ENCODE assay signal across 14 cellular contexts in genomic region chr11:47617417-47617809, GRCh38. TPM values are rescaled to one million over a fixed set of nuclear protein-coding genes. Genes with fewer than 3 reads are reported as not detected.
DNase-seq lines count a peak whose midpoint lies in the region; FAIRE-seq and TF ChIP-seq lines count a peak whose summit lies in the region.
"Had no signal": no experiment of that assay in that cellular context is flagged by ENCODE, and none has a peak within 500 bp of the region (broad histone marks: within the 10 kb centered on the region; RNA-seq: fewer than 3 reads in every experiment).

No MANE protein-coding gene starts in this region.

- H3K4me1 ChIP-seq in GM23248 (ENCODE audit: insufficient read depth) (peaks cover 13% of the 10 kb centered on the region), adipocyte (ENCODE audit: control insufficient read depth, insufficient read depth, low read length) (peaks cover 25% of the 10 kb centered on the region), trophoblast cell (ENCODE audit: control insufficient read depth in 1 of 2, insufficient read depth in 2 of 2, low read length in 2 of 2) (no peaks in the 10 kb centered on the region)
- H3K4me1 ChIP-seq: foreskin keratinocyte had no signal

- H3K27me3 ChIP-seq in GM23248 (replicated peaks; ENCODE audit: insufficient read depth) (no peaks in the 10 kb centered on the region), adipocyte (replicated peaks; ENCODE audit: control insufficient read depth, insufficient read depth, low read length) (no peaks in the 10 kb centered on the region), trophoblast cell (ENCODE audit: insufficient read depth, low read length) (no peaks in the 10 kb centered on the region)
- H3K27me3 ChIP-seq: foreskin keratinocyte, upper lobe of right lung had no signal

- DNase-seq in GM23248 (peak; percentile 91), adipocyte (ENCODE audit: low read depth) (peak; percentile 84), fibroblast of mammary gland (ENCODE audit: low read depth) (peak; percentile 70), H54 (ENCODE audit: insufficient read length, low spot score) (no peak), Kasumi-1 (lab: John Stamatoyannopoulos, UW) (no peak), trophoblast cell (no peak), anterior cingulate cortex (lab: John Stamatoyannopoulos, UW) (no peak)
- DNase-seq: activated gamma-delta T cell, foreskin keratinocyte, GOT3, Right ventricle myocardium superior, upper lobe of right lung had no signal

- no peak overlapping the region for H4K8ac ChIP-seq in trophoblast cell (ENCODE audit: low read depth, low read length)

- TF ChIP-seq CTCF in 22Rv1 (IDR thresholded peaks at IDR 0.05) (0 out of 2 replicates have a peak, but pooled peaks have one; percentile 15), fibroblast of mammary gland (conservative IDR thresholded peaks at IDR 0.05; ENCODE audit: control insufficient read depth, insufficient read depth, low read depth, low read length) (no peak)

- no peak for TF ChIP-seq POLR2A in H54 (IDR thresholded peaks at IDR 0.05; ENCODE audit: low read depth, low read length)

- no peaks in the 10 kb centered on the region for H3K79me1 ChIP-seq in trophoblast cell (ENCODE audit: low read length)

- H2BK5ac ChIP-seq in trophoblast cell (ENCODE audit: low read depth, low read length, poor library complexity) = no peak overlapping the region

- H3K23ac ChIP-seq in trophoblast cell (ENCODE audit: low read length) = no peak overlapping the region

- no peak for FAIRE-seq in H54 (lab: Jason Lieb, UNC)

- in situ Hi-C loops in GM23248 (cut with MboI) = no loop called here

- no peak overlapping the region for H2AK5ac ChIP-seq in trophoblast cell (ENCODE audit: low read length)

- H3K4ac ChIP-seq in trophoblast cell (ENCODE audit: low read depth, low read length) = no peak overlapping the region

- no peak overlapping the region for H2BK12ac ChIP-seq in trophoblast cell (ENCODE audit: low read length)

- no peak overlapping the region for H2BK120ac ChIP-seq in trophoblast cell (ENCODE audit: insufficient read depth, low read length, poor library complexity)

- peaks cover 31% of the 10 kb centered on the region for H3F3A ChIP-seq in GM23248 (ENCODE audit: insufficient read depth)

- H3K36me3 ChIP-seq in GM23248 (ENCODE audit: low read depth) (peaks cover 34% of the 10 kb centered on the region), adipocyte (ENCODE audit: control insufficient read depth, insufficient read depth, low read length, severe bottlenecking) (peaks cover 63% of the 10 kb centered on the region), trophoblast cell (ENCODE audit: control insufficient read depth in 1 of 2, insufficient read depth in 2 of 2, low read length in 2 of 2) (peaks cover 20 to 24% of the 10 kb centered on the region in 2 experiments)

- H3K9ac ChIP-seq in GM23248 (no peak overlapping the region; the same call in 1 of the 2 replicates), adipocyte (ENCODE audit: low read length) (peak overlapping the region; percentile 62), trophoblast cell (ENCODE audit: low read length) (no peak overlapping the region)

- no peak overlapping the region for H2AFZ ChIP-seq in GM23248
- no peak overlapping the region for H2AFZ ChIP-seq in trophoblast cell (ENCODE audit: insufficient read depth, low read length, poor library complexity)

- no peaks in the 10 kb centered on the region for H3K9me2 ChIP-seq in GM23248 (ENCODE audit: insufficient read depth)

- WGBS in GM23248 (ENCODE audit: low coverage in 1 of 2, low lambda C conversion rate in 2 of 2, missing lambda C conversion rate in 2 of 2), 2 experiments = 16 to 24% methylated on average over 3 of the region's 3 CpGs
- no CpG with 5 or more reads among the region's 3 CpGs for WGBS in trophoblast cell (ENCODE audit: extremely low coverage, insufficient coverage, insufficient read length)

- no peak overlapping the region for H4K91ac ChIP-seq in trophoblast cell (ENCODE audit: low read depth, low read length)

- peak overlapping the region; percentile 44 for H3K4me2 ChIP-seq in GM23248 (ENCODE audit: unreplicated experiment)
- no peak overlapping the region for H3K4me2 ChIP-seq in trophoblast cell (ENCODE audit: low read length)

- H3K79me2 ChIP-seq in GM23248 (ENCODE audit: insufficient read depth) (no peaks in the 10 kb centered on the region), trophoblast cell (ENCODE audit: control insufficient read depth, insufficient read depth, low read length, poor library complexity) (no peaks in the 10 kb centered on the region)

- H3K14ac ChIP-seq in trophoblast cell (ENCODE audit: low read length) = no peak overlapping the region

- no peak overlapping the region for H3K18ac ChIP-seq in trophoblast cell (ENCODE audit: low read length)

- H3K9me3 ChIP-seq in GM23248 (ENCODE audit: low read depth) = no peaks in the 10 kb centered on the region
- no peaks in the 10 kb centered on the region for H3K9me3 ChIP-seq in adipocyte (ENCODE audit: control insufficient read depth, low read length)
- H3K9me3 ChIP-seq in trophoblast cell (ENCODE audit: insufficient read depth, low read depth, low read length) = no peaks in the 10 kb centered on the region
- H3K9me3 ChIP-seq: upper lobe of right lung had no signal

- no peak overlapping the region for H3K27ac ChIP-seq in 22Rv1
- peak overlapping the region; percentile 38 for H3K27ac ChIP-seq in GM23248
- no peak overlapping the region for H3K27ac ChIP-seq in trophoblast cell (ENCODE audit: low read depth, low read length)
- H3K27ac ChIP-seq: foreskin keratinocyte, upper lobe of right lung had no signal

- H4K12ac ChIP-seq in trophoblast cell (ENCODE audit: low read depth, low read length) = no peak overlapping the region

- H4K20me1 ChIP-seq in GM23248 (ENCODE audit: insufficient read depth) = no peaks in the 10 kb centered on the region

- H3K4me3 ChIP-seq in GM23248 = no peak overlapping the region
- H3K4me3 ChIP-seq in adipocyte (ENCODE audit: low read length) = no peak overlapping the region
- no peak overlapping the region for H3K4me3 ChIP-seq in fibroblast of mammary gland (ENCODE audit: control insufficient read depth, low read depth, low read length)
- H3K4me3 ChIP-seq in trophoblast cell (ENCODE audit: low read depth, low read length) = no peak overlapping the region
- H3K4me3 ChIP-seq: upper lobe of right lung had no signal

RNA-seq across cellular contexts. Expression of gene C1QTNF4, which starts 23.2 kb away (rescaled TPM):
- total RNA-seq in GM23248 (2014; rRNA removed; shearing (Covaris generic)) = 0.11 TPM in 1 of 2 replicates, not detected in the other
- not detected in 2 replicates for polyA plus RNA-seq in GM23248 (2016; fragmentation: Nextera tagmentation; extraction: Ambion mirVana)
- 0.40 and 0.51 TPM in 2 replicates for polyA plus RNA-seq in trophoblast cell (2013)
- total RNA-seq: activated CD8-positive, alpha-beta T cell treated with anti-CD3 and anti-CD28 coated beads, Interleukin-2, amount 10 ng/mL, durations not matched to agents 7 days and 5 days had no signal

RNA-seq across cellular contexts. Expression of gene MTCH2, which starts 24.9 kb away (rescaled TPM):
- total RNA-seq in GM23248 (2014; rRNA removed; shearing (Covaris generic)) = 58.7 and 84.2 TPM in 2 replicates
- 158 and 169 TPM in 2 replicates for polyA plus RNA-seq in GM23248 (2016; fragmentation: Nextera tagmentation; extraction: Ambion mirVana)
- 123 and 129 TPM in 2 replicates for polyA plus RNA-seq in trophoblast cell (2013)

RNA-seq across cellular contexts. Expression of gene FAM180B, which starts 30.9 kb away (rescaled TPM):
- total RNA-seq in GM23248 (2014; rRNA removed; shearing (Covaris generic)) = not detected in 2 replicates
- polyA plus RNA-seq in GM23248 (2016; fragmentation: Nextera tagmentation; extraction: Ambion mirVana) = not detected in 2 replicates
- polyA plus RNA-seq in trophoblast cell (2013) = 0.04 TPM in 1 of 2 replicates, not detected in the other
- total RNA-seq: activated CD8-positive, alpha-beta T cell treated with anti-CD3 and anti-CD28 coated beads, Interleukin-2, amount 10 ng/mL, durations not matched to agents 7 days and 5 days; foreskin keratinocyte; Right ventricle myocardium superior; upper lobe of right lung had no signal
- polyA plus RNA-seq: foreskin keratinocyte had no signal

RNA-seq across cellular contexts. Expression of gene NDUFS3, which starts 38.5 kb away (rescaled TPM):
- 52.5 and 80.8 TPM in 2 replicates for total RNA-seq in GM23248 (2014; rRNA removed; shearing (Covaris generic))
- 74.4 and 84.6 TPM in 2 replicates for polyA plus RNA-seq in GM23248 (2016; fragmentation: Nextera tagmentation; extraction: Ambion mirVana)
- polyA plus RNA-seq in trophoblast cell (2013) = 82.0 and 83.5 TPM in 2 replicates

RNA-seq across cellular contexts. Expression of gene KBTBD4, which starts 38.6 kb away (rescaled TPM):
- 26.6 and 35.5 TPM in 2 replicates for total RNA-seq in GM23248 (2014; rRNA removed; shearing (Covaris generic))
- 16.8 and 18.4 TPM in 2 replicates for polyA plus RNA-seq in GM23248 (2016; fragmentation: Nextera tagmentation; extraction: Ambion mirVana)
- 6.7 TPM in 2 replicates for polyA plus RNA-seq in trophoblast cell (2013)

Comparison
In these comparisons a context has a peak if more than half of its experiments do, and no peak if none do; other contexts are left out.
1. DNase-seq: peak in GM23248 (single experiment), adipocyte (single experiment) and fibroblast of mammary gland (single experiment); none in H54 (single experiment), Kasumi-1 (0 of 2), trophoblast cell (0 of 2) and anterior cingulate cortex (0 of 58).